In genomic region chr4:26219206-26219605, GRCh38 we compare ENCODE assay signal across 14 cellular contexts.
"Had no signal": no experiment of that assay in that cellular context is flagged by ENCODE, and none has a peak within 500 bp of the region (broad histone marks: within the 10 kb centered on the region; RNA-seq: fewer than 3 reads in every experiment).

No MANE protein-coding gene starts in this region.

- H3K4me1 Mint-ChIP-seq: activated CD4-positive, alpha-beta memory T cell treated with anti-CD3 and anti-CD28 coated beads, Interleukin-2, amount 10 ng/mL, durations not matched to agents 7 days and 5 days; activated CD4-positive, alpha-beta T cell treated with anti-CD3 and anti-CD28 coated beads for 36 hours; immature natural killer cell had no signal

- H3K4me1 ChIP-seq: ascending aorta had no signal

- ATAC-seq: activated CD4-positive, alpha-beta T cell treated with anti-CD3 and anti-CD28 coated beads for 36 hours; activated T-cell treated with anti-CD3 and anti-CD28 coated beads, Interleukin-2, amount 50 U/mL, for 72 hours; stimulated activated effector memory CD8-positive, alpha-beta T cell treated with anti-CD3 and anti-CD28 coated beads, Interleukin-12 subunit alpha, Interleukin-12 subunit beta, amount 100 ng/mL, for 72 hours had no signal

- DNase-seq: activated CD4-positive, alpha-beta memory T cell treated with anti-CD3 and anti-CD28 coated beads, Interleukin-2, amount 10 ng/mL, durations not matched to agents 7 days and 5 days; activated CD4-positive, alpha-beta T cell treated with anti-CD3 and anti-CD28 coated beads for 36 hours; activated gamma-delta T cell treated with Interleukin-2 at 50 U/mL for 16 hours; activated T-cell treated with anti-CD3 and anti-CD28 coated beads, Interleukin-2, amount 50 U/mL, for 72 hours; immature natural killer cell; left lung; mesendoderm; ovary; T-helper 1 cell; WERI-Rb-1 had no signal

- H3K27ac Mint-ChIP-seq: activated CD4-positive, alpha-beta memory T cell treated with anti-CD3 and anti-CD28 coated beads, Interleukin-2, amount 10 ng/mL, durations not matched to agents 7 days and 5 days; activated CD4-positive, alpha-beta T cell treated with anti-CD3 and anti-CD28 coated beads for 36 hours; activated T-cell treated with anti-CD3 and anti-CD28 coated beads, Interleukin-2, amount 50 U/mL, for 72 hours; immature natural killer cell; stimulated activated effector memory CD8-positive, alpha-beta T cell treated with anti-CD3 and anti-CD28 coated beads, Interleukin-12 subunit alpha, Interleukin-12 subunit beta, amount 100 ng/mL, for 72 hours had no signal

- H3K36me3 Mint-ChIP-seq: immature natural killer cell; stimulated activated effector memory CD8-positive, alpha-beta T cell treated with anti-CD3 and anti-CD28 coated beads, Interleukin-12 subunit alpha, Interleukin-12 subunit beta, amount 100 ng/mL, for 72 hours had no signal

- H3K27me3 Mint-ChIP-seq: activated CD4-positive, alpha-beta T cell treated with anti-CD3 and anti-CD28 coated beads for 36 hours had no signal

- H3K27me3 ChIP-seq: ascending aorta, left lung, ovary had no signal

- H3K27ac ChIP-seq: ovary, SK-N-MC, WERI-Rb-1 had no signal

- H3K36me3 ChIP-seq: ascending aorta, left lung, ovary, WERI-Rb-1 had no signal

- H3K4me3 ChIP-seq: ascending aorta, left lung, ovary, SK-N-MC, smooth muscle cell had no signal

- H3K9me3 ChIP-seq: ascending aorta, left lung, ovary had no signal

- H3K4me3 Mint-ChIP-seq: activated CD4-positive, alpha-beta memory T cell treated with anti-CD3 and anti-CD28 coated beads, Interleukin-2, amount 10 ng/mL, durations not matched to agents 7 days and 5 days; activated CD4-positive, alpha-beta T cell treated with anti-CD3 and anti-CD28 coated beads for 36 hours; activated T-cell treated with anti-CD3 and anti-CD28 coated beads, Interleukin-2, amount 50 U/mL, for 72 hours; immature natural killer cell; stimulated activated effector memory CD8-positive, alpha-beta T cell treated with anti-CD3 and anti-CD28 coated beads, Interleukin-12 subunit alpha, Interleukin-12 subunit beta, amount 100 ng/mL, for 72 hours had no signal

- H3K9me3 Mint-ChIP-seq: immature natural killer cell; stimulated activated effector memory CD8-positive, alpha-beta T cell treated with anti-CD3 and anti-CD28 coated beads, Interleukin-12 subunit alpha, Interleukin-12 subunit beta, amount 100 ng/mL, for 72 hours had no signal
